ENCODE assay signal across 21 cellular contexts in genomic region chr13:21999666-22000065, GRCh38.
A peak's percentile ranks its signal among the peaks of the same experiment; 100 is the strongest.
DNase-seq lines count a peak whose midpoint lies in the region; ATAC-seq and TF ChIP-seq lines count a peak whose summit lies in the region.
"Had no signal": no experiment of that assay in that cellular context is flagged by ENCODE, and none has a peak within 500 bp of the region (broad histone marks: within the 10 kb centered on the region; RNA-seq: fewer than 3 reads in every experiment).

No MANE protein-coding gene starts in this region.

- no peaks in the 10 kb centered on the region for H3K9me3 ChIP-seq in right atrium auricular region
- H3K9me3 ChIP-seq: A549, Caco-2 had no signal

- H3K27me3 Mint-ChIP-seq in nephron progenitor cell (ENCODE audit: low read depth, poor library complexity): peaks cover 6% of the 10 kb centered on the region
- H3K27me3 Mint-ChIP-seq in osteocyte (ENCODE audit: unreplicated experiment): no peaks in the 10 kb centered on the region

- no peak for ATAC-seq in HG03159 (IDR thresholded peaks at IDR 0.05; ENCODE audit: unreplicated experiment)
- ATAC-seq: A549; CD8-positive, alpha-beta T cell; GM12878; GM23338; HCT116 had no signal

- no peak overlapping the region for H3K27ac ChIP-seq in right atrium auricular region
- H3K27ac ChIP-seq: A549, C4-2B had no signal

- no peaks in the 10 kb centered on the region for H3K36me3 ChIP-seq in right atrium auricular region
- H3K36me3 ChIP-seq: BE2C had no signal

- H3K4me3 Mint-ChIP-seq in nephron progenitor cell: no peak overlapping the region
- no peak overlapping the region for H3K4me3 Mint-ChIP-seq in osteocyte (ENCODE audit: unreplicated experiment)
- H3K4me3 Mint-ChIP-seq: CD4-positive, CD25-positive, alpha-beta regulatory T cell; CD8-positive, alpha-beta T cell; GM23338; H9 had no signal

- no peaks in the 10 kb centered on the region for H3K27me3 ChIP-seq in right atrium auricular region
- H3K27me3 ChIP-seq: BE2C had no signal

- H3K27ac Mint-ChIP-seq in nephron progenitor cell (peak overlapping the region; percentile 3), osteocyte (ENCODE audit: unreplicated experiment) (no peak overlapping the region)
- H3K27ac Mint-ChIP-seq: CD4-positive, CD25-positive, alpha-beta regulatory T cell; CD8-positive, alpha-beta T cell; GM23338 had no signal

- intact Hi-C loops in cardiac septum (cut with DNase I): no loop called here

- DNase-seq in cardiac septum (ENCODE audit: low spot score) (peak; percentile 58), right atrium auricular region (ENCODE audit: low spot score) (no peak), nephron progenitor cell (no peak), osteocyte (ENCODE audit: extremely low spot score, unreplicated experiment) (peak; percentile 42), superior temporal gyrus (ENCODE audit: extremely low spot score) (no peak)
- DNase-seq: 8988T; ACHN; AML-193; BE2C; Caco-2; CD4-positive, CD25-positive, alpha-beta regulatory T cell; CD8-positive, alpha-beta T cell; DMS153; DND-41; H9 had no signal

- H3K4me1 Mint-ChIP-seq in nephron progenitor cell: peaks cover 34% of the 10 kb centered on the region
- no peaks in the 10 kb centered on the region for H3K4me1 Mint-ChIP-seq in osteocyte (ENCODE audit: unreplicated experiment)
- H3K4me1 Mint-ChIP-seq: GM23338, H9 had no signal

- no peak overlapping the region for H3K4me3 ChIP-seq in right atrium auricular region
- H3K4me3 ChIP-seq: A549, GM12878, GM23338 had no signal

- H3K36me3 Mint-ChIP-seq in nephron progenitor cell (ENCODE audit: low read depth) (no peaks in the 10 kb centered on the region), osteocyte (ENCODE audit: unreplicated experiment) (no peaks in the 10 kb centered on the region)
- H3K36me3 Mint-ChIP-seq: CD4-positive, CD25-positive, alpha-beta regulatory T cell; CD8-positive, alpha-beta T cell had no signal

- H3K9me3 Mint-ChIP-seq in nephron progenitor cell (no peaks in the 10 kb centered on the region), osteocyte (ENCODE audit: unreplicated experiment) (peaks cover 23% of the 10 kb centered on the region)
- H3K9me3 Mint-ChIP-seq: CD8-positive, alpha-beta T cell; GM23338; H9 had no signal

- no peak for TF ChIP-seq CTCF in right atrium auricular region (IDR thresholded peaks at IDR 0.05)
- no peak for TF ChIP-seq CTCF in nephron progenitor cell (IDR thresholded peaks at IDR 0.05)
- no peak for TF ChIP-seq CTCF in osteocyte (IDR thresholded peaks at IDR 0.05)

- H3K4me1 ChIP-seq in right atrium auricular region: no peaks in the 10 kb centered on the region
- H3K4me1 ChIP-seq: A549, BE2C, Caco-2 had no signal

Comparison
In these comparisons a context has a peak if more than half of its experiments do, and no peak if none do; other contexts are left out.
1. DNase-seq: peak in cardiac septum (single experiment) and osteocyte (single experiment); none in right atrium auricular region (single experiment), nephron progenitor cell (single experiment) and superior temporal gyrus (single experiment).